ENCODE assay signal across 12 cellular contexts in genomic region chr4:131974730-131975129, GRCh38.
DNase-seq lines count a peak whose midpoint lies in the region; ATAC-seq, FAIRE-seq and TF ChIP-seq lines count a peak whose summit lies in the region.
"Had no signal": no experiment of that assay in that cellular context is flagged by ENCODE, and none has a peak within 500 bp of the region (broad histone marks: within the 10 kb centered on the region; RNA-seq: fewer than 3 reads in every experiment).

No MANE protein-coding gene starts in this region.

- H4K20me1 ChIP-seq in endothelial cell of umbilical vein (replicated peaks; ENCODE audit: control insufficient read depth, extremely low read depth, insufficient read depth, low read length), result no peaks in the 10 kb centered on the region

- H3K27ac Mint-ChIP-seq in activated CD8-positive, alpha-beta memory T cell treated with anti-CD3 and anti-CD28 coated beads, Interleukin-2, amount 10 ng/mL, durations not matched to agents 7 days and 5 days, result no peak overlapping the region
- H3K27ac Mint-ChIP-seq in stimulated activated naive CD8-positive, alpha-beta T cell treated with anti-CD3 and anti-CD28 coated beads, Interleukin-15, amount 100 ng/mL, for 72 hours, result peak overlapping the region in 1 of 2 donors; percentile 52

- intact Hi-C loops in endothelial cell of umbilical vein (cut with micrococcal nuclease), result no loop called here
- intact Hi-C loops in thyroid gland (cut with DNase I), result no loop called here

- TF ChIP-seq CTCF in endothelial cell of umbilical vein (IDR thresholded peaks at IDR 0.05; ENCODE audit: extremely low read depth in 1 of 2, insufficient read depth in 1 of 2, low read depth in 1 of 2, low read length in 2 of 2) (no peak), thyroid gland (IDR thresholded peaks at IDR 0.05) (no peak)

- H3K9me3 ChIP-seq in endothelial cell of umbilical vein (replicated peaks; ENCODE audit: control insufficient read depth, insufficient read depth, low read length) (no peaks in the 10 kb centered on the region), thyroid gland (no peaks in the 10 kb centered on the region)

- H3K9me1 ChIP-seq in endothelial cell of umbilical vein (replicated peaks; ENCODE audit: control insufficient read depth, extremely low read depth, insufficient read depth, low read length), result no peaks in the 10 kb centered on the region

- peak overlapping the region in 2 of 3 experiments; percentile 36 to 54 for H3K4me3 ChIP-seq in endothelial cell of umbilical vein (replicated peaks in 1 of 3; ENCODE audit: insufficient read depth in 1 of 3, low read depth in 1 of 3, low read length in 3 of 3)
- no peak overlapping the region for H3K4me3 ChIP-seq in thyroid gland (replicated peaks in 1 of 3)

- H3K36me3 ChIP-seq in endothelial cell of umbilical vein (ENCODE audit: control insufficient read depth in 2 of 2, extremely low read depth in 1 of 2, insufficient read depth in 2 of 2, low read length in 2 of 2) (no peaks in the 10 kb centered on the region), thyroid gland (no peaks in the 10 kb centered on the region)

- H3K4me1 ChIP-seq in endothelial cell of umbilical vein (ENCODE audit: control insufficient read depth, extremely low read depth, insufficient read depth, low read length) (no peaks in the 10 kb centered on the region), thyroid gland (no peaks in the 10 kb centered on the region)

- dilution Hi-C loops in endothelial cell of umbilical vein (cut with MboI; ENCODE audit: extremely low pct_ligation_motif_present, low sequenced_read_pairs), result no loop called here

- CTCF ChIA-PET in activated CD8-positive, alpha-beta memory T cell treated with anti-CD3 and anti-CD28 coated beads, Interleukin-2, amount 10 ng/mL, durations not matched to agents 7 days and 5 days (lab: Charles Lee), result no interaction called here
- CTCF ChIA-PET in endothelial cell of umbilical vein (lab: Charles Lee), result no interaction called here

- peak overlapping the region; percentile 61 for H3K4me3 Mint-ChIP-seq in activated CD8-positive, alpha-beta memory T cell treated with anti-CD3 and anti-CD28 coated beads, Interleukin-2, amount 10 ng/mL, durations not matched to agents 7 days and 5 days
- peak overlapping the region; percentile 81 to 82 for H3K4me3 Mint-ChIP-seq in stimulated activated naive CD8-positive, alpha-beta T cell treated with anti-CD3 and anti-CD28 coated beads, Interleukin-15, amount 100 ng/mL, for 72 hours

- H3K27me3 ChIP-seq in endothelial cell of umbilical vein (ENCODE audit: control insufficient read depth in 2 of 2, insufficient read depth in 2 of 2, low read length in 2 of 2) (no peaks in the 10 kb centered on the region), thyroid gland (no peaks in the 10 kb centered on the region)

- no peak overlapping the region for H3K9ac ChIP-seq in endothelial cell of umbilical vein (replicated peaks; ENCODE audit: extremely low read depth, insufficient read depth, low read length)

- H3K36me3 Mint-ChIP-seq in activated CD8-positive, alpha-beta memory T cell treated with anti-CD3 and anti-CD28 coated beads, Interleukin-2, amount 10 ng/mL, durations not matched to agents 7 days and 5 days, result peaks cover 3% of the 10 kb centered on the region

- no peaks in the 10 kb centered on the region for H3K79me2 ChIP-seq in endothelial cell of umbilical vein (ENCODE audit: control insufficient read depth, insufficient read depth, low read length)

- no peak for FAIRE-seq in endothelial cell of umbilical vein (lab: Jason Lieb, UNC)
- FAIRE-seq: GM18507 had no signal

- H3K4me2 ChIP-seq in endothelial cell of umbilical vein (ENCODE audit: insufficient read depth, low read length), result peak overlapping the region; percentile 55

- POLR2A ChIA-PET in endothelial cell of umbilical vein (lab: Charles Lee), result no interaction called here

- no peaks in the 10 kb centered on the region for H3K4me1 Mint-ChIP-seq in activated CD8-positive, alpha-beta memory T cell treated with anti-CD3 and anti-CD28 coated beads, Interleukin-2, amount 10 ng/mL, durations not matched to agents 7 days and 5 days
- no peaks in the 10 kb centered on the region for H3K4me1 Mint-ChIP-seq in stimulated activated naive CD8-positive, alpha-beta T cell treated with anti-CD3 and anti-CD28 coated beads, Interleukin-15, amount 100 ng/mL, for 72 hours

- ATAC-seq in activated CD8-positive, alpha-beta memory T cell treated with anti-CD3 and anti-CD28 coated beads, Interleukin-2, amount 10 ng/mL, durations not matched to agents 7 days and 5 days, result no peak
- no peak for ATAC-seq in stimulated activated naive CD8-positive, alpha-beta T cell treated with anti-CD3 and anti-CD28 coated beads, Interleukin-15, amount 100 ng/mL, for 72 hours

- TF ChIP-seq POLR2A in endothelial cell of umbilical vein (IDR thresholded peaks at IDR 0.05; ENCODE audit: low read depth, low read length), result no peak
- no peak for TF ChIP-seq POLR2A in thyroid gland (IDR thresholded peaks at IDR 0.05)

- no peak for DNase-seq in activated CD8-positive, alpha-beta memory T cell treated with anti-CD3 and anti-CD28 coated beads, Interleukin-2, amount 10 ng/mL, durations not matched to agents 7 days and 5 days
- DNase-seq in activated CD8-positive, alpha-beta memory T cell treated with anti-CD3 and anti-CD28 coated beads, Interleukin-2, amount 50 U/mL, for 48 hours, result no peak
- DNase-seq in SKM-1 treated with dmso at 0.1 percent for 144 hours (lab: John Stamatoyannopoulos, UW; ENCODE audit: unreplicated experiment) (peak; percentile 70), endothelial cell of umbilical vein (ENCODE audit: low read depth, low spot score) (no peak), NCI-H2029 (lab: John Stamatoyannopoulos, UW) (no peak), thyroid gland (no peak)
- DNase-seq in stimulated activated naive CD8-positive, alpha-beta T cell treated with anti-CD3 and anti-CD28 coated beads, Interleukin-15, amount 100 ng/mL, for 72 hours, result no peak
- DNase-seq in stimulated activated CD4-positive, alpha-beta T cell treated with anti-CD3 and anti-CD28 coated beads, Interleukin-4, amount 100 ng/mL, for 1 hour, result no peak
- DNase-seq: NCI-H187 treated with DMSO at 0.1 percent for 48 hours; stimulated activated CD4-positive, alpha-beta T cell treated with anti-CD3 and anti-CD28 coated beads, Interleukin-2, amount 100 ng/mL, for 24 hours; T1000 had no signal

- no peaks in the 10 kb centered on the region for H3K27me3 Mint-ChIP-seq in activated CD8-positive, alpha-beta memory T cell treated with anti-CD3 and anti-CD28 coated beads, Interleukin-2, amount 10 ng/mL, durations not matched to agents 7 days and 5 days
- no peaks in the 10 kb centered on the region for H3K27me3 Mint-ChIP-seq in stimulated activated naive CD8-positive, alpha-beta T cell treated with anti-CD3 and anti-CD28 coated beads, Interleukin-15, amount 100 ng/mL, for 72 hours

- H2AFZ ChIP-seq in endothelial cell of umbilical vein (ENCODE audit: low read depth, low read length), result peak overlapping the region; percentile 15

- H3K9me3 Mint-ChIP-seq in activated CD8-positive, alpha-beta memory T cell treated with anti-CD3 and anti-CD28 coated beads, Interleukin-2, amount 10 ng/mL, durations not matched to agents 7 days and 5 days (ENCODE audit: low read depth), result peaks cover 7% of the 10 kb centered on the region
- peaks cover 11 to 40% of the 10 kb centered on the region in 2 donors for H3K9me3 Mint-ChIP-seq in stimulated activated naive CD8-positive, alpha-beta T cell treated with anti-CD3 and anti-CD28 coated beads, Interleukin-15, amount 100 ng/mL, for 72 hours

- no peak overlapping the region for H3K27ac ChIP-seq in endothelial cell of umbilical vein (ENCODE audit: insufficient read depth, low read depth, low read length)
- no peak overlapping the region for H3K27ac ChIP-seq in thyroid gland

- BruUV-seq in endothelial cell of umbilical vein (replicated peaks; lab: Mats Ljungman, UMichigan), result no TSS peak

- WGBS in thyroid gland, 2 donors, result 78 to 88% methylated on average over 4 of the region's 4 CpGs

TF ChIP-seq in endothelial cell of umbilical vein, 7 proteins besides CTCF, POLR2A, EP300 and RAD21:
- no peak for TF ChIP-seq MAX (IDR thresholded peaks at IDR 0.05; ENCODE audit: insufficient read depth, insufficient read length)
- no peak for TF ChIP-seq JUN (IDR thresholded peaks at IDR 0.05; ENCODE audit: borderline replicate concordance, insufficient read depth, insufficient read length, low read depth)
- TF ChIP-seq FOS (IDR thresholded peaks at IDR 0.05; ENCODE audit: borderline replicate concordance, insufficient read depth, low read length), result no peak
- no peak for TF ChIP-seq GATA2 (IDR thresholded peaks at IDR 0.05; ENCODE audit: insufficient read depth, insufficient read length, low read depth, low read length)
- TF ChIP-seq EZH2 (IDR thresholded peaks at IDR 0.05; ENCODE audit: borderline replicate concordance, low read depth, low read length, severe bottlenecking), result no peak
- TF ChIP-seq POLR2AphosphoS5 (IDR thresholded peaks at IDR 0.05; ENCODE audit: insufficient read depth, low read depth, low read length), result no peak

Comparison
In these comparisons a context has a peak if more than half of its experiments do, and no peak if none do; other contexts are left out.
1. H3K4me3 ChIP-seq: peak in endothelial cell of umbilical vein (2 of 3); none in thyroid gland (0 of 3).